Comparison of ENCODE assay signal across 8 cellular contexts in genomic region chr3:176430244-176430893, GRCh38.
DNase-seq lines count a peak whose midpoint lies in the region; ATAC-seq and TF ChIP-seq lines count a peak whose summit lies in the region.

No MANE protein-coding gene starts in this region.

- H3K4me3 ChIP-seq in adipocyte (ENCODE audit: low read length) (no peak overlapping the region), lower leg skin (ENCODE audit: low read depth, poor library complexity, severe bottlenecking) (no peak overlapping the region)

- TF ChIP-seq POLR2A in lower leg skin (IDR thresholded peaks at IDR 0.05): no peak

- no peaks in the 10 kb centered on the region for H3K36me3 ChIP-seq in adipocyte (ENCODE audit: control insufficient read depth, insufficient read depth, low read length, severe bottlenecking)

- no peak overlapping the region for H3K9ac ChIP-seq in adipocyte (ENCODE audit: low read length)

- DNase-seq in AG20443 (ENCODE audit: low spot score) (peak; percentile 62), NCI-H1694 (lab: John Stamatoyannopoulos, UW) (peak; percentile 28), adipocyte (ENCODE audit: low read depth) (peak; percentile 85), iris pigment epithelial cell (ENCODE audit: low read depth) (peak; percentile 59), lower leg skin (ENCODE audit: low spot score in 2 of 2) (no peak)

- TF ChIP-seq CTCF in lower leg skin (IDR thresholded peaks at IDR 0.05): no peak

- H3K9me3 ChIP-seq in adipocyte (ENCODE audit: control insufficient read depth, low read length): no peaks in the 10 kb centered on the region

- H3K27me3 ChIP-seq in adipocyte (replicated peaks; ENCODE audit: control insufficient read depth, insufficient read depth, low read length): no peaks in the 10 kb centered on the region

- ATAC-seq in GM18870 (IDR thresholded peaks at IDR 0.05; ENCODE audit: unreplicated experiment) (peak; percentile 62), GM21529 (IDR thresholded peaks at IDR 0.05; ENCODE audit: unreplicated experiment) (no peak), HG03097 (IDR thresholded peaks at IDR 0.05; ENCODE audit: low FRiP score, unreplicated experiment) (no peak)

- intact Hi-C loops in lower leg skin (cut with DNase I; ENCODE audit: low total_unique reads): no loop called here

- WGBS in lower leg skin, 2 donors: 36 to 40% methylated on average over 2 of the region's 2 CpGs

- peaks cover 3% of the 10 kb centered on the region for H3K4me1 ChIP-seq in adipocyte (ENCODE audit: control insufficient read depth, insufficient read depth, low read length)

Comparison
In these comparisons a context has a peak if more than half of its experiments do, and no peak if none do; other contexts are left out.
1. DNase-seq: peak in AG20443 (single experiment), NCI-H1694 (single experiment), adipocyte (single experiment) and iris pigment epithelial cell (single experiment); none in lower leg skin (0 of 2).